ENCODE assay signal across 28 cellular contexts in the genomic region with DNA sequence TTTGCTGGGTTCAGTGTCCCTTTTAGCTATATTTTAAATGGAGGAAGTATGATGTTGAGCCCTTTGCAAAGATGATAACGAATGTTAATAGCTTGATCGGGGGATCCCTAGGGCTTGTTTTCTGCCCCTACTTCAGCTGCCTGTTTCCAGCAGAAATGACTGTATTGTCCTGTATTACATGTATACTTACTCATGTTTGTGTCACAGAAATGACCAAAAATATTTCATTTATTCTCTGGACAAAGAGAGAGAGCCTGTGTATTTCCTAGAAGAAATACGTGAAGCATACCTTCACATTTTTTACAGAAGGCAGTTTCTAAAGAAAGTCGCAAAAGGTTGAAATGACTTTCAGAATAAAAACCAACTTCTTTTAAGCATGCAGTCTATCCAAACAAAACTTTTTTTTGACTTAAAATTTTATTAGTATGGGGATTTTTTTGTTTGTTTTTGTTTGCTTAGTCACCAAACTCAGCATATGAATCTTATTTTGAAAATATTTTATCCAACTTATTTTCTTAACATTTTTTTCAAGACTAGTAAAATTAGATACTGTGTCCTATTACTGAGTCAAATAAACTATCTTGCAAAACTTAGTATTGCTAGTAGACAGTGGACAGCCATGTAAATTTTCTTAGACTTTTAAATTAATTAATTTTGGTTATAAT.
A peak's percentile ranks its signal among the peaks of the same experiment; 100 is the strongest.
DNase-seq lines count a peak whose midpoint lies in the region; ATAC-seq, FAIRE-seq and TF ChIP-seq lines count a peak whose summit lies in the region.
"Had no signal": no experiment of that assay in that cellular context is flagged by ENCODE, and none has a peak within 500 bp of the region (broad histone marks: within the 10 kb centered on the region; RNA-seq: fewer than 3 reads in every experiment).

No MANE protein-coding gene starts in this region.

- H3K9ac ChIP-seq in GM12878 (ENCODE audit: control insufficient read depth, insufficient read depth, low read length): no peak overlapping the region
- H3K9ac ChIP-seq: KMS-11 had no signal

- no peak for TF ChIP-seq CTCF in natural killer cell (IDR thresholded peaks at IDR 0.05)
- no peak for TF ChIP-seq CTCF in GM12878 (IDR thresholded peaks at IDR 0.05 in 2 of 3, conservative IDR thresholded peaks at IDR 0.05 in 1 of 3; ENCODE audit: control insufficient read depth in 2 of 3, extremely low read depth in 1 of 3, insufficient read depth in 1 of 3, low read depth in 3 of 3, low read length in 3 of 3)

- no peaks in the 10 kb centered on the region for H3K36me3 ChIP-seq in GM12878 (ENCODE audit: control insufficient read depth in 2 of 2, insufficient read depth in 2 of 2, low read length in 1 of 2)

- no peak for TF ChIP-seq EP300 in GM12878 (IDR thresholded peaks at IDR 0.05; ENCODE audit: borderline replicate concordance in 1 of 2, control insufficient read depth in 1 of 2, low read depth in 2 of 2, low read length in 2 of 2)

- 0 out of 2 replicates have a peak overlapping the region, but pooled peaks have one; percentile 4 for H3K27ac ChIP-seq in GM12878 (ENCODE audit: control insufficient read depth, insufficient read depth)
- H3K27ac ChIP-seq: 22Rv1, KMS-11, right atrium auricular region, RWPE1, suprapubic skin had no signal

- ATAC-seq in natural killer cell (peak in 1 of 3 donors; percentile 24), GM12878 (no peak), HG02759 (IDR thresholded peaks at IDR 0.05; ENCODE audit: unreplicated experiment) (no peak)
- no peak for ATAC-seq in natural killer cell treated with Interleukin-12 subunit alpha and Interleukin-12 subunit beta and Interleukin-15 and Interleukin-18, amount 100 ng/mL, for 72 hours
- ATAC-seq: activated CD8-positive, alpha-beta T cell treated with anti-CD3 and anti-CD28 coated beads for 36 hours; SK-N-SH treated with all-trans-retinoic acid at 6 μM for 48 hours; stimulated activated memory B cell treated with anti-CD40 and anti-IgM and Interleukin-4, amounts not matched to agents 10 μg/mL and 1 μg/mL and 100 μg/mL, for 72 hours had no signal

- peaks cover 9 to 27% of the 10 kb centered on the region in 2 donors for H3K4me1 Mint-ChIP-seq in natural killer cell
- H3K4me1 Mint-ChIP-seq in natural killer cell treated with Interleukin-12 subunit alpha and Interleukin-12 subunit beta and Interleukin-15 and Interleukin-18, amount 100 ng/mL, for 72 hours (ENCODE audit: low read depth in 2 of 2): peaks cover 20 to 26% of the 10 kb centered on the region in 2 donors
- H3K4me1 Mint-ChIP-seq in immature natural killer cell: peaks cover 28 to 54% of the 10 kb centered on the region in 2 donors

- intact Hi-C loops in natural killer cell (cut with micrococcal nuclease): no loop called here
- intact Hi-C loops in GM12878 (cut with micrococcal nuclease; ENCODE audit: unreplicated experiment): no loop called here

- no peak overlapping the region for H3K4me2 ChIP-seq in GM12878 (ENCODE audit: control insufficient read depth, insufficient read depth)
- H3K4me2 ChIP-seq: KMS-11 had no signal

- H3K79me2 ChIP-seq in GM12878 (ENCODE audit: control insufficient read depth, insufficient read depth, low read length): no peaks in the 10 kb centered on the region

- RAD21 ChIA-PET in GM12878 (lab: Charles Lee; ENCODE audit: unreplicated experiment): no interaction called here

- H3K9me3 ChIP-seq in GM12878 (replicated peaks; ENCODE audit: control insufficient read depth, insufficient read depth, low read length): no peaks in the 10 kb centered on the region
- H3K9me3 ChIP-seq: right atrium auricular region, suprapubic skin had no signal

- FAIRE-seq in GM12878 (lab: Jason Lieb, UNC): no peak
- FAIRE-seq: D721Med, keratinocyte had no signal

- POLR2A ChIA-PET in GM12878 (lab: Charles Lee): interaction anchor here (0.5 kb wide), 1 partner anchor 23 kb away, joined by 6 read pairs; no protein-coding TSS in a partner anchor

- 72% methylated on average over 4 of the region's 4 CpGs for WGBS in GM12878 (ENCODE audit: insufficient coverage, insufficient replicate concordance, low lambda C conversion rate, missing lambda C conversion rate)

- in situ Hi-C loops in GM12878 (cut with MboI): no loop called here

- no peaks in the 10 kb centered on the region for H4K20me1 ChIP-seq in GM12878 (ENCODE audit: control insufficient read depth, insufficient read depth)

- H3K4me3 Mint-ChIP-seq in natural killer cell (no peak overlapping the region), immature natural killer cell (no peak overlapping the region)
- H3K4me3 Mint-ChIP-seq in natural killer cell treated with Interleukin-12 subunit alpha and Interleukin-12 subunit beta and Interleukin-15 and Interleukin-18, amount 100 ng/mL, for 72 hours: no peak overlapping the region
- H3K4me3 Mint-ChIP-seq: activated CD8-positive, alpha-beta T cell treated with anti-CD3 and anti-CD28 coated beads for 36 hours; activated naive CD8-positive, alpha-beta T cell; CD4-positive, alpha-beta T cell; stimulated activated memory B cell treated with anti-CD40 and anti-IgM and Interleukin-4, amounts not matched to agents 10 μg/mL and 1 μg/mL and 100 μg/mL, for 72 hours had no signal

- TF ChIP-seq POLR2A in GM12878 (IDR thresholded peaks at IDR 0.05; ENCODE audit: low read depth, low read length): no peak
- no peak for TF ChIP-seq POLR2A in erythroblast (IDR thresholded peaks at IDR 0.05; ENCODE audit: low read length)

- DNase-seq in natural killer cell: no peak
- no peak for DNase-seq in natural killer cell treated with Interleukin-12 subunit alpha and Interleukin-12 subunit beta and Interleukin-15 and Interleukin-18, amount 100 ng/mL, for 72 hours (ENCODE audit: low spot score)
- DNase-seq in GM12878 (ENCODE audit: low read depth, low spot score): no peak
- no peak for DNase-seq in immature natural killer cell
- no peak for DNase-seq in iPS-NIHi7 (ENCODE audit: extremely low spot score)
- no peak for DNase-seq in erythroblast (lab: John Stamatoyannopoulos, UW)
- no peak for DNase-seq in activated CD8-positive, alpha-beta memory T cell treated with anti-CD3 and anti-CD28 coated beads, Interleukin-2, amount 50 U/mL, for 48 hours
- DNase-seq: activated CD8-positive, alpha-beta T cell treated with anti-CD3 and anti-CD28 coated beads for 36 hours; aorta; CD4-positive, alpha-beta T cell; dermis blood vessel endothelial cell; NCI-H1417 treated with DMSO at 0.1 percent for 48 hours; NCI-H2081 treated with DMSO at 0.1 percent for 48 hours; NCI-H446; NCI-H774; stimulated activated CD4-positive, alpha-beta T cell treated with anti-CD3 and anti-CD28 coated beads, Interleukin-4, amount 100 ng/mL, for 24 hours; T-helper 2 cell had no signal

- H3K27me3 Mint-ChIP-seq in natural killer cell (ENCODE audit: low read depth in 2 of 2) (no peaks in the 10 kb centered on the region), immature natural killer cell (ENCODE audit: low read depth in 3 of 3) (no peaks in the 10 kb centered on the region)
- H3K27me3 Mint-ChIP-seq in natural killer cell treated with Interleukin-12 subunit alpha and Interleukin-12 subunit beta and Interleukin-15 and Interleukin-18, amount 100 ng/mL, for 72 hours: no peaks in the 10 kb centered on the region
- H3K27me3 Mint-ChIP-seq: activated CD8-positive, alpha-beta T cell treated with anti-CD3 and anti-CD28 coated beads for 36 hours; activated naive CD8-positive, alpha-beta T cell; CD4-positive, alpha-beta T cell; stimulated activated memory B cell treated with anti-CD40 and anti-IgM and Interleukin-4, amounts not matched to agents 10 μg/mL and 1 μg/mL and 100 μg/mL, for 72 hours had no signal

- no peaks in the 10 kb centered on the region for H3K9me3 Mint-ChIP-seq in natural killer cell
- H3K9me3 Mint-ChIP-seq in natural killer cell treated with Interleukin-12 subunit alpha and Interleukin-12 subunit beta and Interleukin-15 and Interleukin-18, amount 100 ng/mL, for 72 hours: no peaks in the 10 kb centered on the region
- no peaks in the 10 kb centered on the region for H3K9me3 Mint-ChIP-seq in immature natural killer cell
- H3K9me3 Mint-ChIP-seq: activated CD8-positive, alpha-beta T cell treated with anti-CD3 and anti-CD28 coated beads for 36 hours; CD4-positive, alpha-beta T cell; stimulated activated memory B cell treated with anti-CD40 and anti-IgM and Interleukin-4, amounts not matched to agents 10 μg/mL and 1 μg/mL and 100 μg/mL, for 72 hours had no signal

- H3K4me1 ChIP-seq in GM12878 (ENCODE audit: control insufficient read depth, insufficient read depth, low read length): peaks cover 16% of the 10 kb centered on the region; the same call in 1 of the 2 replicates

- H2AFZ ChIP-seq in GM12878 (ENCODE audit: control insufficient read depth, low read depth, low read length): no peak overlapping the region

- SMC1A ChIA-PET in GM12878 (lab: Charles Lee; ENCODE audit: uncharacterized antibody, unreplicated experiment): interaction anchor here (1.3 to 2.4 kb wide), 4 partner anchors 8 to 204 kb away, joined by 3 to 9 read pairs (median 4); no protein-coding TSS in a partner anchor

- BruUV-seq in GM12878 (replicated peaks; lab: Mats Ljungman, UMichigan): no TSS peak

- H3K36me3 Mint-ChIP-seq in natural killer cell (no peaks in the 10 kb centered on the region), immature natural killer cell (peaks cover 11 to 14% (median 13%) of the 10 kb centered on the region in 3 donors)
- H3K36me3 Mint-ChIP-seq in natural killer cell treated with Interleukin-12 subunit alpha and Interleukin-12 subunit beta and Interleukin-15 and Interleukin-18, amount 100 ng/mL, for 72 hours: peaks cover 7% of the 10 kb centered on the region

- H3K27me3 ChIP-seq in GM12878 (replicated peaks in 1 of 2; ENCODE audit: control insufficient read depth in 2 of 2, insufficient read depth in 2 of 2, low read length in 1 of 2): no peaks in the 10 kb centered on the region
- H3K27me3 ChIP-seq: right atrium auricular region, suprapubic skin had no signal

- no peak for TF ChIP-seq RAD21 in GM12878 (IDR thresholded peaks at IDR 0.05; ENCODE audit: insufficient read depth, low read depth, low read length)

- peak overlapping the region; percentile 58 to 75 for H3K27ac Mint-ChIP-seq in natural killer cell
- H3K27ac Mint-ChIP-seq in natural killer cell treated with Interleukin-12 subunit alpha and Interleukin-12 subunit beta and Interleukin-15 and Interleukin-18, amount 100 ng/mL, for 72 hours: no peak overlapping the region
- peak overlapping the region in 4 of 6 donors; percentile 34 to 82 (median 62) for H3K27ac Mint-ChIP-seq in immature natural killer cell
- H3K27ac Mint-ChIP-seq: activated CD8-positive, alpha-beta T cell treated with anti-CD3 and anti-CD28 coated beads for 36 hours; activated naive CD8-positive, alpha-beta T cell; CD4-positive, alpha-beta T cell; stimulated activated memory B cell treated with anti-CD40 and anti-IgM and Interleukin-4, amounts not matched to agents 10 μg/mL and 1 μg/mL and 100 μg/mL, for 72 hours had no signal

- CTCF ChIA-PET in GM12878 (lab: Yijun Ruan, JAX): interaction anchor here (0.9 to 1.0 kb wide), 2 partner anchors 11 to 302 kb away, joined by 4 read pairs; no protein-coding TSS in a partner anchor

- 0 out of 2 replicates have a peak overlapping the region, but pooled peaks have one; percentile 23 for H3K4me3 ChIP-seq in GM12878
- H3K4me3 ChIP-seq: right atrium auricular region, suprapubic skin had no signal

TF ChIP-seq in GM12878, 131 proteins besides CTCF, POLR2A, EP300 and RAD21 (continues in another document):
- no peak for TF ChIP-seq TCF12 (IDR thresholded peaks at IDR 0.05; ENCODE audit: low read depth, low read length)
- no peak for TF ChIP-seq IKZF1 (conservative IDR thresholded peaks at IDR 0.05)
- TF ChIP-seq POLR2AphosphoS2 (IDR thresholded peaks at IDR 0.05; ENCODE audit: low read depth, low read length): no peak

Comparison
In these comparisons a context has a peak if more than half of its experiments do, and no peak if none do; other contexts are left out.
1. H3K27ac Mint-ChIP-seq: peak in natural killer cell (2 of 2) and immature natural killer cell (4 of 6); none in natural killer cell treated with Interleukin-12 subunit alpha and Interleukin-12 subunit beta and Interleukin-15 and Interleukin-18, amount 100 ng/mL, for 72 hours (0 of 2).